Comparison of ENCODE assay signal across 14 cellular contexts in genomic region chr1:45622891-45623394, GRCh38. TPM values are rescaled to one million over a fixed set of nuclear protein-coding genes. Genes with fewer than 3 reads are reported as not detected.
DNase-seq lines count a peak whose midpoint lies in the region; ATAC-seq and TF ChIP-seq lines count a peak whose summit lies in the region.
"Had no signal": no experiment of that assay in that cellular context is flagged by ENCODE, and none has a peak within 500 bp of the region (broad histone marks: within the 10 kb centered on the region; RNA-seq: fewer than 3 reads in every experiment).

No MANE protein-coding gene starts in this region.

- H3K27me3 Mint-ChIP-seq in MCF 10A (ENCODE audit: insufficient read depth, unreplicated experiment) (no peaks in the 10 kb centered on the region), progenitor cell of endocrine pancreas (no peaks in the 10 kb centered on the region)
- H3K27me3 Mint-ChIP-seq: natural killer cell treated with Interleukin-12 subunit alpha and Interleukin-12 subunit beta and Interleukin-15 and Interleukin-18, amount 100 ng/mL, for 72 hours had no signal

- dilution Hi-C loops in mammary epithelial cell (cut with HindIII; ENCODE audit: low sequenced_read_pairs), result no loop called here

- WGBS in mammary epithelial cell (ENCODE audit: low coverage, missing lambda C conversion rate), result 90% methylated on average over 17 of the region's 49 CpGs

- H4K20me1 ChIP-seq in mammary epithelial cell (ENCODE audit: insufficient read depth, low read length), result no peaks in the 10 kb centered on the region

- ATAC-seq in GM21737 (IDR thresholded peaks at IDR 0.05; ENCODE audit: unreplicated experiment) (no peak), HG02642 (IDR thresholded peaks at IDR 0.05; ENCODE audit: poor library complexity, unreplicated experiment) (no peak)

- H3K4me3 ChIP-seq in mammary epithelial cell (replicated peaks in 1 of 3; ENCODE audit: insufficient read depth in 1 of 3, low read depth in 2 of 3, low read length in 3 of 3) (no peak overlapping the region), left ventricle myocardium inferior (peak overlapping the region; percentile 49), vagina (peak overlapping the region; percentile 18 to 23)
- H3K4me3 ChIP-seq: SJSA1 had no signal

- no peaks in the 10 kb centered on the region for H3K79me2 ChIP-seq in mammary epithelial cell (ENCODE audit: insufficient read depth, low read length)

- H3K36me3 ChIP-seq in mammary epithelial cell (ENCODE audit: insufficient read depth, low read length) (peaks cover 14% of the 10 kb centered on the region), left ventricle myocardium inferior (peaks cover 53% of the 10 kb centered on the region), vagina (peaks cover 0 to 28% of the 10 kb centered on the region in 2 donors)

- no peak overlapping the region for H2AFZ ChIP-seq in mammary epithelial cell (ENCODE audit: low read depth, low read length)

- H3K27me3 ChIP-seq in mammary epithelial cell (ENCODE audit: insufficient read depth, low read length), result no peaks in the 10 kb centered on the region
- H3K27me3 ChIP-seq in left ventricle myocardium inferior (ENCODE audit: low read depth), result no peaks in the 10 kb centered on the region
- H3K27me3 ChIP-seq in vagina, result no peaks in the 10 kb centered on the region
- H3K27me3 ChIP-seq: SJSA1 had no signal

- POLR2A ChIA-PET in MCF 10A (lab: Yijun Ruan, JAX), result interaction anchor here (1.1 to 2.1 kb wide), 3 partner anchors 9 to 63 kb away, joined by 3 to 6 read pairs (median 6); partner anchors contain the start of gene GPBP1L1

- H3K27ac ChIP-seq in mammary epithelial cell (ENCODE audit: insufficient read depth, low read depth, low read length), result no peak overlapping the region
- peak overlapping the region; percentile 60 for H3K27ac ChIP-seq in left ventricle myocardium inferior (replicated peaks)
- peak overlapping the region; percentile 60 for H3K27ac ChIP-seq in vagina
- H3K27ac ChIP-seq: SJSA1 had no signal

- no peak for TF ChIP-seq CTCF in MCF 10A (IDR thresholded peaks at IDR 0.05; ENCODE audit: unreplicated experiment)
- TF ChIP-seq CTCF in mammary epithelial cell (conservative IDR thresholded peaks at IDR 0.05 in 1 of 2, IDR thresholded peaks at IDR 0.05 in 1 of 2; ENCODE audit: extremely low read depth in 1 of 2, insufficient read depth in 1 of 2, low read depth in 1 of 2, low read length in 2 of 2), result no peak
- TF ChIP-seq CTCF in left ventricle myocardium inferior (IDR thresholded peaks at IDR 0.05; ENCODE audit: borderline replicate concordance), result no peak
- TF ChIP-seq CTCF in progenitor cell of endocrine pancreas (IDR thresholded peaks at IDR 0.05; ENCODE audit: unreplicated experiment), result no peak
- TF ChIP-seq CTCF in vagina (IDR thresholded peaks at IDR 0.05), result no peak

- H3K4me1 ChIP-seq in mammary epithelial cell (ENCODE audit: insufficient read depth, low read length), result no peaks in the 10 kb centered on the region
- peaks cover 48% of the 10 kb centered on the region for H3K4me1 ChIP-seq in left ventricle myocardium inferior
- H3K4me1 ChIP-seq in vagina, result peaks cover 33% of the 10 kb centered on the region
- H3K4me1 ChIP-seq: SJSA1 had no signal

- CTCF ChIA-PET in MCF 10A (lab: Yijun Ruan, JAX) (no interaction called here), mammary epithelial cell (lab: Charles Lee; ENCODE audit: low non-redundant PET) (interaction anchor here (0.5 kb wide), 1 partner anchor 61 kb away, joined by 3 read pairs; no protein-coding TSS in a partner anchor)

- no peaks in the 10 kb centered on the region for H3K4me1 Mint-ChIP-seq in MCF 10A (ENCODE audit: insufficient read depth, unreplicated experiment)
- H3K4me1 Mint-ChIP-seq in progenitor cell of endocrine pancreas (ENCODE audit: low read depth), result no peaks in the 10 kb centered on the region

- BruUV-seq in MCF 10A (replicated peaks; lab: Mats Ljungman, UMichigan), result no TSS peak
- no TSS peak for BruUV-seq in mammary epithelial cell (replicated peaks; lab: Mats Ljungman, UMichigan)

- in situ Hi-C loops in mammary epithelial cell (cut with MboI; ENCODE audit: low sequenced_read_pairs in 2 of 2), result no loop called here

- H3K9me3 ChIP-seq in mammary epithelial cell (replicated peaks; ENCODE audit: insufficient read depth, low read length), result no peaks in the 10 kb centered on the region
- no peaks in the 10 kb centered on the region for H3K9me3 ChIP-seq in left ventricle myocardium inferior (replicated peaks)
- no peaks in the 10 kb centered on the region for H3K9me3 ChIP-seq in vagina
- H3K9me3 ChIP-seq: SJSA1 had no signal

- intact Hi-C loops in MCF 10A (cut with micrococcal nuclease) (no loop called here), mammary epithelial cell (cut with micrococcal nuclease) (no loop called here), left ventricle myocardium inferior (cut with micrococcal nuclease) (no loop called here), vagina (cut with DNase I) (no loop called here)

- peaks cover 83% of the 10 kb centered on the region for H3K36me3 Mint-ChIP-seq in MCF 10A (ENCODE audit: insufficient read depth, unreplicated experiment)
- H3K36me3 Mint-ChIP-seq in progenitor cell of endocrine pancreas (ENCODE audit: insufficient read depth), result peaks cover 23% of the 10 kb centered on the region

- DNase-seq in MCF 10A (ENCODE audit: unreplicated experiment) (no peak), mammary epithelial cell (no peak), left ventricle myocardium inferior (peak; percentile 29), progenitor cell of endocrine pancreas (ENCODE audit: low spot score, unreplicated experiment) (no peak), vagina (ENCODE audit: extremely low spot score in 2 of 2) (no peak), HK-2 (ENCODE audit: unreplicated experiment) (no peak)
- DNase-seq: ACHN, DMS 273 treated with DMSO at 0.1 percent for 48 hours, islet precursor cell, NCI-H1694 had no signal

- H3K9ac ChIP-seq in mammary epithelial cell (ENCODE audit: insufficient read depth, low read length), result no peak overlapping the region

- H3K27ac Mint-ChIP-seq in MCF 10A (ENCODE audit: low read depth, unreplicated experiment) (peak overlapping the region; percentile 39), progenitor cell of endocrine pancreas (peak overlapping the region; percentile 94)

- no peaks in the 10 kb centered on the region for H3K9me3 Mint-ChIP-seq in MCF 10A (ENCODE audit: unreplicated experiment)
- H3K9me3 Mint-ChIP-seq in progenitor cell of endocrine pancreas (ENCODE audit: low read depth), result no peaks in the 10 kb centered on the region
- H3K9me3 Mint-ChIP-seq: natural killer cell treated with Interleukin-12 subunit alpha and Interleukin-12 subunit beta and Interleukin-15 and Interleukin-18, amount 100 ng/mL, for 72 hours had no signal

- H3K4me2 ChIP-seq in mammary epithelial cell (ENCODE audit: insufficient read depth, low read depth, low read length), result no peak overlapping the region

- TF ChIP-seq POLR2A in vagina (IDR thresholded peaks at IDR 0.05), result no peak

- H3K4me3 Mint-ChIP-seq in MCF 10A (ENCODE audit: unreplicated experiment) (no peak overlapping the region), progenitor cell of endocrine pancreas (ENCODE audit: low read depth) (no peak overlapping the region)
- H3K4me3 Mint-ChIP-seq: natural killer cell treated with Interleukin-12 subunit alpha and Interleukin-12 subunit beta and Interleukin-15 and Interleukin-18, amount 100 ng/mL, for 72 hours had no signal

RNA-seq across cellular contexts. Expression of gene CCDC17, which starts 0.9 kb away (rescaled TPM):
- total RNA-seq in MCF 10A (2022), result 3.9 and 4.9 TPM in 2 replicates
- 1 to 10 TPM; 1.8 to 2.7 TPM for total RNA-seq in mammary epithelial cell
- polyA plus RNA-seq in mammary epithelial cell, result 0.17 TPM
- polyA minus RNA-seq in mammary epithelial cell, result 2.5 TPM
- total RNA-seq in left ventricle myocardium inferior, result 1.2 TPM
- total RNA-seq in progenitor cell of endocrine pancreas, result 5.8 and 6.1 TPM in 2 replicates
- total RNA-seq in vagina, result 1.5 TPM

RNA-seq across cellular contexts. Expression of gene NASP, which starts 39.1 kb away (rescaled TPM):
- 76.4 and 84.6 TPM in 2 replicates for total RNA-seq in MCF 10A (2022)
- 10 to 100 TPM; 17.2 to 82.2 TPM for total RNA-seq in mammary epithelial cell
- polyA plus RNA-seq in mammary epithelial cell, result 84.7 TPM
- 39.5 TPM for polyA minus RNA-seq in mammary epithelial cell
- total RNA-seq in left ventricle myocardium inferior, result 34.5 TPM
- total RNA-seq in progenitor cell of endocrine pancreas, result 250 and 258 TPM in 2 replicates
- 57.9 TPM for total RNA-seq in vagina

Comparison
In these comparisons a context has a peak if more than half of its experiments do, and no peak if none do; other contexts are left out.
1. H3K4me3 ChIP-seq: peak in left ventricle myocardium inferior (single experiment) and vagina (2 of 2); none in mammary epithelial cell (0 of 3).